Comparison of ENCODE assay signal across 23 cellular contexts in the genomic region with DNA sequence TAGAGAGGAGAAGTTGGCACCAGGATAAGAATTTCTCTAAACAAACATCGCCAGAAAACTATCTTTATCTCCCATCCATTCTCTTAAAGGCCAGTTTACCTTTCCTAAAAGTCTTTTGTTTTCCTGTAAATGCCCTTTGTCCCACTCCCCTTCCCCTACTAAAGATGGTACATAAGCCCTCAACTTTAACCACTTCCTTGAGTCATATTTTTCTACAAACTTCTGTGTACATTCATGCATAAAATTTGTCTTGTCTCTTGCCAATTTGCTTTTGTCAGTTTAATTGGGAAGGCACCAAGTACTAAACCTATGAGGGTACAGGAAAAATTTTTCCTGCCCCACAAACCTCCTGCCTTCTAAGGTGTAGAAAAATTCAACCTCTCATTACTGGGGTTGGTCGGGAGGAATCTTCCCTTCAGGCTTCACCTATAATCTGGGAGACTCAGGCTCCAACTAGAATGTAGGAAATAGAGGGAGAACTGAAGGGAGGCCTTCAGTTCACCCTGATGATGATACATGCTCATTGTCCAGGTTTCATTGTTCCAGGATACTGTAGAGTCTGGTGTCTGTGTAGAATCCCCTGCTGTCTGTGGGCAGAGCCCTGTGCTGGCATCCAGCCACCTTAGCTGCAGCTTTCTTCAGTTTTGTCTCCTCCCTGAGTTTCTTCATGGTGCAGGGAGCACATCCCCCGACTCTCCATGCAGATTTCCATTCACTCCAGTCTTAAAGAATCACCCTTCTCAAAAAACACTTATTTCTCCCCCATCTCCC. TPM values are rescaled to one million over a fixed set of nuclear protein-coding genes. Genes with fewer than 3 reads are reported as not detected.
A peak's percentile ranks its signal among the peaks of the same experiment; 100 is the strongest.
DNase-seq lines count a peak whose midpoint lies in the region; ATAC-seq, FAIRE-seq and TF ChIP-seq lines count a peak whose summit lies in the region.
"Had no signal": no experiment of that assay in that cellular context is flagged by ENCODE, and none has a peak within 500 bp of the region (broad histone marks: within the 10 kb centered on the region; RNA-seq: fewer than 3 reads in every experiment).

No MANE protein-coding gene starts in this region.

- ATAC-seq in K562 (no peak), HG03460 (IDR thresholded peaks at IDR 0.05; ENCODE audit: unreplicated experiment) (no peak)
- no peak for ATAC-seq in naive thymus-derived CD4-positive, alpha-beta T cell
- ATAC-seq: stimulated activated effector memory CD8-positive, alpha-beta T cell treated with anti-CD3 and anti-CD28 coated beads, Interleukin-12 subunit alpha, Interleukin-12 subunit beta, amount 100 ng/mL, for 72 hours had no signal

- peaks cover 33% of the 10 kb centered on the region for H3K4me1 ChIP-seq in CD4-positive, alpha-beta memory T cell (ENCODE audit: insufficient read depth, low read length)
- peaks cover 0 to 16% of the 10 kb centered on the region in 2 experiments; a peak in 3 of 5 replicates for H3K4me1 ChIP-seq in K562 (replicated peaks in 1 of 2; ENCODE audit: control insufficient read depth in 2 of 2, insufficient read depth in 2 of 2, low read length in 2 of 2)
- H3K4me1 ChIP-seq in naive thymus-derived CD4-positive, alpha-beta T cell (ENCODE audit: control insufficient read depth in 2 of 2, insufficient read depth in 2 of 2, low read length in 2 of 2), result peaks cover 0 to 22% of the 10 kb centered on the region in 2 donors
- H3K4me1 ChIP-seq: pancreas, Peyer's patch had no signal

- H3K9me3 ChIP-seq in CD4-positive, alpha-beta memory T cell (ENCODE audit: control insufficient read depth in 1 of 2, low read length in 2 of 2), result no peaks in the 10 kb centered on the region
- peaks cover 2% of the 10 kb centered on the region for H3K9me3 ChIP-seq in MG63
- H3K9me3 ChIP-seq in K562 (replicated peaks; ENCODE audit: control insufficient read depth, insufficient read depth, low read depth, low read length), result no peaks in the 10 kb centered on the region
- no peaks in the 10 kb centered on the region for H3K9me3 ChIP-seq in naive thymus-derived CD4-positive, alpha-beta T cell (ENCODE audit: control insufficient read depth in 2 of 3, low read length in 3 of 3)
- H3K9me3 ChIP-seq: pancreas, Peyer's patch had no signal

- BruUV-seq in K562 (replicated peaks; lab: Mats Ljungman, UMichigan), result no TSS peak

- no peak for TF ChIP-seq RAD21 in K562 (CRISPR knock-in tag; conservative IDR thresholded peaks at IDR 0.05 in 1 of 2, IDR thresholded peaks at IDR 0.05 in 1 of 2)

- H3K27ac Mint-ChIP-seq in CD4-positive, alpha-beta memory T cell, result peak overlapping the region; percentile 33 to 87 (median 65)
- H3K27ac Mint-ChIP-seq in naive thymus-derived CD4-positive, alpha-beta T cell, result peak overlapping the region in 5 of 9 donors; percentile 0 to 57 (median 15)
- H3K27ac Mint-ChIP-seq: T-helper 2 cell treated with Interferon-gamma antibody and Interleukin-4, amounts not matched to agents 5 μg/mL and 100 μg/mL, for 36 hours had no signal

- TF ChIP-seq CTCF in K562 (IDR thresholded peaks at IDR 0.05 in 2 of 3, conservative IDR thresholded peaks at IDR 0.05 in 1 of 3; ENCODE audit: insufficient read depth in 2 of 3, low read depth in 1 of 3, low read length in 3 of 3) (no peak), GM10266 (IDR thresholded peaks at IDR 0.05; ENCODE audit: control insufficient read depth, insufficient read depth, low read depth, missing control alignments) (no peak)

- CTCF ChIA-PET in CD4-positive, alpha-beta memory T cell (lab: Charles Lee; ENCODE audit: partially characterized antibody), result interaction anchor here (1.1 to 3.0 kb wide), 4 partner anchors 8 to 58 kb away, joined by 3 to 15 read pairs (median 6); no protein-coding TSS in a partner anchor
- CTCF ChIA-PET in K562 (lab: Yijun Ruan, JAX; ENCODE audit: low intra/inter-chr PET ratio), result no interaction called here
- CTCF ChIA-PET in naive thymus-derived CD4-positive, alpha-beta T cell (lab: Charles Lee), result no interaction called here

- DNase-seq in CD4-positive, alpha-beta memory T cell, result no peak
- DNase-seq in MG63 (peak; percentile 58), K562 (ENCODE audit: extremely low read depth in 1 of 4, low spot score in 3 of 4) (no peak), epidermal melanocyte (ENCODE audit: insufficient read length, low spot score) (no peak), GM10266 (ENCODE audit: extremely low spot score) (no peak), NCI-H2227 treated with DMSO at 0.1 percent for 48 hours (lab: John Stamatoyannopoulos, UW) (no peak)
- DNase-seq in naive thymus-derived CD4-positive, alpha-beta T cell, result peak in 1 of 9 donors; percentile 3
- DNase-seq: activated CD4-positive, alpha-beta T cell treated with anti-CD3 and anti-CD28 coated beads, Interleukin-2, amount 50 U/mL, for 1 hour; activated T-cell treated with anti-CD3 and anti-CD28 coated beads, Interleukin-2, amount 50 U/mL, for 1 hour; DMS79; effector memory CD4-positive, alpha-beta T cell; foreskin melanocyte; HCEC 1CT; NCI-H1417 treated with DMSO at 0.1 percent for 48 hours; NCI-H524; pancreas; Peyer's patch had no signal

- no peak for TF ChIP-seq POLR2A in K562 (conservative IDR thresholded peaks at IDR 0.05)

- H3K27me3 Mint-ChIP-seq in CD4-positive, alpha-beta memory T cell, result no peaks in the 10 kb centered on the region
- H3K27me3 Mint-ChIP-seq in naive thymus-derived CD4-positive, alpha-beta T cell, result no peaks in the 10 kb centered on the region

- WGBS in K562 (ENCODE audit: insufficient coverage, low coverage, missing lambda C conversion rate), result 44% methylated on average over 2 of the region's 3 CpGs

- peaks cover 0 to 3% (median 0%) of the 10 kb centered on the region in 8 donors for H3K9me3 Mint-ChIP-seq in CD4-positive, alpha-beta memory T cell
- H3K9me3 Mint-ChIP-seq in naive thymus-derived CD4-positive, alpha-beta T cell, result peaks cover 0 to 13% (median 0%) of the 10 kb centered on the region in 11 donors
- H3K9me3 Mint-ChIP-seq: stimulated activated effector memory CD8-positive, alpha-beta T cell treated with anti-CD3 and anti-CD28 coated beads, Interleukin-12 subunit alpha, Interleukin-12 subunit beta, amount 100 ng/mL, for 72 hours had no signal

- peak overlapping the region in 1 of 2 donors; percentile 18 for H3K4me3 ChIP-seq in CD4-positive, alpha-beta memory T cell (ENCODE audit: low read length in 2 of 2)
- H3K4me3 ChIP-seq in MG63 (no peak overlapping the region), K562 (no peak overlapping the region)
- no peak overlapping the region for H3K4me3 ChIP-seq in naive thymus-derived CD4-positive, alpha-beta T cell (ENCODE audit: low read length)
- H3K4me3 ChIP-seq: pancreas, Peyer's patch, skin epidermis had no signal

- no peaks in the 10 kb centered on the region for H3K36me3 ChIP-seq in CD4-positive, alpha-beta memory T cell (ENCODE audit: insufficient read depth, low read length)
- no peaks in the 10 kb centered on the region for H3K36me3 ChIP-seq in MG63
- H3K36me3 ChIP-seq in K562 (ENCODE audit: control insufficient read depth, insufficient read depth, low read length), result no peaks in the 10 kb centered on the region
- H3K36me3 ChIP-seq in naive thymus-derived CD4-positive, alpha-beta T cell (ENCODE audit: control insufficient read depth in 2 of 3, insufficient read depth in 3 of 3, low read length in 3 of 3), result no peaks in the 10 kb centered on the region
- H3K36me3 ChIP-seq: pancreas, Peyer's patch had no signal

- no peaks in the 10 kb centered on the region for H3K27me3 ChIP-seq in CD4-positive, alpha-beta memory T cell (ENCODE audit: insufficient read depth, low read length)
- H3K27me3 ChIP-seq in MG63 (no peaks in the 10 kb centered on the region), K562 (ENCODE audit: control insufficient read depth in 2 of 2, insufficient read depth in 2 of 2, low read length in 2 of 2) (no peaks in the 10 kb centered on the region)
- no peaks in the 10 kb centered on the region for H3K27me3 ChIP-seq in naive thymus-derived CD4-positive, alpha-beta T cell (ENCODE audit: control insufficient read depth in 2 of 2, insufficient read depth in 2 of 2, low read length in 2 of 2)
- H3K27me3 ChIP-seq: pancreas, Peyer's patch had no signal

- H2AFZ ChIP-seq in K562 (ENCODE audit: low read depth, low read length), result no peak overlapping the region

- no peak for FAIRE-seq in K562 (lab: Jason Lieb, UNC)
- FAIRE-seq: pancreas had no signal

- no peaks in the 10 kb centered on the region for H3K79me2 ChIP-seq in K562 (ENCODE audit: control insufficient read depth, insufficient read depth, low read length)

- H3K4me3 Mint-ChIP-seq in CD4-positive, alpha-beta memory T cell, result peak overlapping the region in 7 of 8 donors; percentile 7 to 70 (median 54)
- H3K4me3 Mint-ChIP-seq in naive thymus-derived CD4-positive, alpha-beta T cell, result peak overlapping the region in 4 of 10 donors; percentile 11 to 37 (median 24)
- H3K4me3 Mint-ChIP-seq: stimulated activated effector memory CD8-positive, alpha-beta T cell treated with anti-CD3 and anti-CD28 coated beads, Interleukin-12 subunit alpha, Interleukin-12 subunit beta, amount 100 ng/mL, for 72 hours; T-helper 2 cell treated with Interferon-gamma antibody and Interleukin-4, amounts not matched to agents 5 μg/mL and 100 μg/mL, for 36 hours had no signal

- POLR2A ChIA-PET in CD4-positive, alpha-beta memory T cell (lab: Charles Lee; ENCODE audit: partially characterized antibody), result interaction anchor here (1.3 to 2.9 kb wide), 7 partner anchors 8 to 56 kb away, joined by 4 to 13 read pairs (median 9); no protein-coding TSS in a partner anchor
- POLR2A ChIA-PET in K562 (lab: Yijun Ruan, JAX), result no interaction called here
- POLR2A ChIA-PET in naive thymus-derived CD4-positive, alpha-beta T cell (lab: Charles Lee), result no interaction called here

- H3K4me2 ChIP-seq in K562 (ENCODE audit: insufficient read depth, low read length), result no peak overlapping the region

- H3K9ac ChIP-seq in K562 (ENCODE audit: insufficient read depth in 1 of 2, low read depth in 2 of 2, low read length in 2 of 2), result no peak overlapping the region

- no peaks in the 10 kb centered on the region for H4K20me1 ChIP-seq in K562 (replicated peaks; ENCODE audit: control insufficient read depth, insufficient read depth, low read length)

- H3K36me3 Mint-ChIP-seq in CD4-positive, alpha-beta memory T cell, result no peaks in the 10 kb centered on the region
- H3K36me3 Mint-ChIP-seq in naive thymus-derived CD4-positive, alpha-beta T cell, result peaks cover 0 to 7% (median 0%) of the 10 kb centered on the region in 5 donors
- H3K36me3 Mint-ChIP-seq: stimulated activated effector memory CD8-positive, alpha-beta T cell treated with anti-CD3 and anti-CD28 coated beads, Interleukin-12 subunit alpha, Interleukin-12 subunit beta, amount 100 ng/mL, for 72 hours had no signal

- TF ChIP-seq EP300 in K562 (IDR thresholded peaks at IDR 0.05; ENCODE audit: low read length), result no peak

- in situ Hi-C loops in K562 (cut with MboI), result no loop called here

- H3K27ac ChIP-seq in CD4-positive, alpha-beta memory T cell (ENCODE audit: low read depth, low read length), result no peak overlapping the region
- no peak overlapping the region for H3K27ac ChIP-seq in K562 (ENCODE audit: extremely low read depth, low read depth, low read length)
- no peak overlapping the region for H3K27ac ChIP-seq in naive thymus-derived CD4-positive, alpha-beta T cell (ENCODE audit: low read depth, low read length)
- H3K27ac ChIP-seq: pancreas, Peyer's patch had no signal

- intact Hi-C loops in CD4-positive, alpha-beta memory T cell (cut with micrococcal nuclease), result loop anchor here (1.0 to 2.0 kb wide), 2 partner anchors 9 to 17 kb away; no protein-coding TSS in a partner anchor
- intact Hi-C loops in K562 (cut with micrococcal nuclease), result no loop called here
- intact Hi-C loops in naive thymus-derived CD4-positive, alpha-beta T cell (cut with micrococcal nuclease), result loop anchor here in 1 of 2 donors (10.0 kb wide), 1 partner anchor 329 kb away; no protein-coding TSS in a partner anchor

- peaks cover 26 to 35% (median 31%) of the 10 kb centered on the region in 4 donors for H3K4me1 Mint-ChIP-seq in CD4-positive, alpha-beta memory T cell
- peaks cover 15 to 41% (median 31%) of the 10 kb centered on the region in 7 donors for H3K4me1 Mint-ChIP-seq in naive thymus-derived CD4-positive, alpha-beta T cell

- H3K9me1 ChIP-seq in K562 (ENCODE audit: control insufficient read depth, insufficient read depth, low read length), result no peaks in the 10 kb centered on the region

RNA-seq across cellular contexts. Expression of gene CD200R1L, which starts 53.2 kb away (rescaled TPM):
- not detected for total RNA-seq in CD4-positive, alpha-beta memory T cell
- polyA plus RNA-seq in CD4-positive, alpha-beta memory T cell, result not detected
- total RNA-seq in MG63 (2014; rRNA removed; shearing (Covaris generic); ENCODE audit: low replicate concordance), result not detected in 2 replicates
- not detected in 2 replicates for total RNA-seq in K562 (2011; cell fraction: chromatin; rRNA removed; ENCODE audit: low replicate concordance)
- not detected in 2 replicates for total RNA-seq in K562 (2011; cell fraction: nucleolus; rRNA removed)
- total RNA-seq in K562 (2011; cell fraction: nucleoplasm; rRNA removed), result not detected in 2 replicates
- not detected in 2 replicates for total RNA-seq in K562 (2014; rRNA removed)
- not detected in 2 replicates for total RNA-seq in K562 (2014; rRNA removed; fragmentation: Illumina TruSeq; extraction: Trizol)
- not detected in 2 replicates for total RNA-seq in K562 (2015; rRNA removed; fragmentation: Illumina TruSeq; extraction: Trizol)
- not detected in 2 replicates for total RNA-seq in K562 (2021)
- not detected in 2 replicates for polyA plus RNA-seq in K562 (2011; rRNA removed)
- not detected in 2 replicates for polyA plus RNA-seq in K562 (2011; cell fraction: cytosol; rRNA removed)
- polyA plus RNA-seq in K562 (2011; cell fraction: nucleus; rRNA removed), result not detected in 2 replicates
- 0.10 TPM in 1 of 2 replicates, not detected in the other for polyA plus RNA-seq in K562 (2012)
- polyA plus RNA-seq in K562 (2014; fragmentation: Illumina TruSeq; extraction: Trizol), result not detected in 2 replicates
- not detected for polyA plus RNA-seq in K562 (2014; fragmentation: Nextera tagmentation; extraction: Ambion mirVana)
- not detected in 2 replicates for polyA plus RNA-seq in K562 (2014; rRNA removed)
- polyA minus RNA-seq in K562 (2011; rRNA and poly(A)+ RNA removed), result not detected in 2 replicates
- not detected in 2 replicates for polyA minus RNA-seq in K562 (2011; cell fraction: cytosol; rRNA and poly(A)+ RNA removed)
- not detected in 2 replicates for polyA minus RNA-seq in K562 (2011; cell fraction: nucleus; rRNA and poly(A)+ RNA removed)
- not detected for total RNA-seq in naive thymus-derived CD4-positive, alpha-beta T cell
- not detected for polyA plus RNA-seq in naive thymus-derived CD4-positive, alpha-beta T cell
- total RNA-seq: cardiac septum, pancreas, Peyer's patch, ureter had no signal
- polyA plus RNA-seq: pancreas had no signal
